Comparison of ENCODE assay signal across 12 cellular contexts in the genomic region with DNA sequence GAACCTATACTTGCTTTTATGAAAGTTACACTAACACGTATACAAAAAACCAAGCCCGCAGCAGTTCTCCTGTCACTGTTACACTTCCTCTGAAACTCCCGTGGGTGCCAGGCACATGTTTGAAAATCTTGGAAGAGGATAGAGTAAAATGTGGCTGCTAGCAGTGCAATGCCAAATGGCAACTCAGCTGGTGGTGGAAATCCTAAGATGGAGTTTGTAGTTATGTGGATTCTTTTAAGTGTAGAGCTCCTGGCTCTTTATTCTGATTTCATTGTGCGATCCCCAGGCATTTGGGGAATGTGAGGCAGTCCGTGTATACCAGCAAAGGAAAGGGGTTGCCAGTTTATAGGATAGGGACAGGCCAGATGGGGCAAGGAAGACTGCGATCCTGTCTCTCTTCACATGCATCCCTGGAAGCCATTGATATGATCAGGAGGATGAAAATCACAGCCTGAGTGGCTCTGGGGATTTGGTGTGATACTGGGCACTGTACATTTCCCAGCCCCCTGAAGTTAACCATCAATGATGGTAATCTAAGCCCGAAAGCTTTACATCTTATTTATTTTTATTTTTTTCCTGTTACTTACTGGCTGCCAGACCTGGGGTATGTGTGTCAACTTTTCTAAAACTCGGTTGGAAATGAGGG. TPM values are rescaled to one million over a fixed set of nuclear protein-coding genes. Genes with fewer than 3 reads are reported as not detected.
DNase-seq lines count a peak whose midpoint lies in the region; ATAC-seq and TF ChIP-seq lines count a peak whose summit lies in the region.
"Had no signal": no experiment of that assay in that cellular context is flagged by ENCODE, and none has a peak within 500 bp of the region (broad histone marks: within the 10 kb centered on the region; RNA-seq: fewer than 3 reads in every experiment).

No MANE protein-coding gene starts in this region.

- peaks cover 2% of the 10 kb centered on the region for H3K27me3 Mint-ChIP-seq in glutamatergic neuron (ENCODE audit: unreplicated experiment)

- CTCF ChIA-PET in Panc1 (lab: Charles Lee), result no interaction called here

- ATAC-seq in Panc1 (no peak), HG03457 (IDR thresholded peaks at IDR 0.05; ENCODE audit: unreplicated experiment) (no peak), HG03378 (IDR thresholded peaks at IDR 0.05; ENCODE audit: unreplicated experiment) (no peak)
- ATAC-seq: left ventricle myocardium superior had no signal

- H3K27ac Mint-ChIP-seq in glutamatergic neuron (ENCODE audit: unreplicated experiment), result no peak overlapping the region

- H3K9ac ChIP-seq in ES-I3 (ENCODE audit: low read depth, low read length), result peak overlapping the region; percentile 80

- BruUV-seq in Panc1 (replicated peaks; lab: Mats Ljungman, UMichigan), result TSS peak; percentile 66

- H3K36me3 ChIP-seq in ES-I3 (ENCODE audit: insufficient read depth, low read length) (no peaks in the 10 kb centered on the region), Panc1 (ENCODE audit: control insufficient read depth, insufficient read depth, low read length) (no peaks in the 10 kb centered on the region)

- H3K4me3 Mint-ChIP-seq in glutamatergic neuron (ENCODE audit: unreplicated experiment), result peak overlapping the region; percentile 90

- peaks cover 2% of the 10 kb centered on the region for H3K9me3 Mint-ChIP-seq in glutamatergic neuron (ENCODE audit: unreplicated experiment)

- H3K36me3 Mint-ChIP-seq in glutamatergic neuron (ENCODE audit: unreplicated experiment), result no peaks in the 10 kb centered on the region

- POLR2A ChIA-PET in Panc1 (lab: Charles Lee), result no interaction called here

- intact Hi-C loops in Panc1 (cut with micrococcal nuclease; ENCODE audit: unreplicated experiment), result no loop called here

- peak overlapping the region; percentile 77 for H3K27ac ChIP-seq in Panc1 (ENCODE audit: low read length)

- in situ Hi-C loops in Panc1 (cut with HindIII; ENCODE audit: low pct_unique_long_range_greater_than_20kb, low sequenced_read_pairs), result no loop called here

- H3K4me1 ChIP-seq in ES-I3 (ENCODE audit: insufficient read depth, low read length) (no peaks in the 10 kb centered on the region), Panc1 (ENCODE audit: control insufficient read depth, insufficient read depth, low read length) (peaks cover 3% of the 10 kb centered on the region; the same call in 1 of the 2 replicates)

- TF ChIP-seq CTCF in Panc1 (IDR thresholded peaks at IDR 0.05) (no peak), glutamatergic neuron (IDR thresholded peaks at IDR 0.05; ENCODE audit: partially characterized antibody, unreplicated experiment) (no peak), retinal pigment epithelial cell (conservative IDR thresholded peaks at IDR 0.05; ENCODE audit: low read depth, low read length) (no peak)

- no peaks in the 10 kb centered on the region for H3K9me3 ChIP-seq in ES-I3 (ENCODE audit: control insufficient read depth, insufficient read depth, low read length)
- no peaks in the 10 kb centered on the region for H3K9me3 ChIP-seq in Panc1 (ENCODE audit: control insufficient read depth, insufficient read depth, low read depth, low read length)

- H3K4me1 Mint-ChIP-seq in glutamatergic neuron (ENCODE audit: low read depth, unreplicated experiment), result peaks cover 9% of the 10 kb centered on the region

- H3K4me3 ChIP-seq in Panc1 (ENCODE audit: low read depth in 2 of 2, low read length in 2 of 2), result peak overlapping the region; percentile 73 to 89
- H3K4me3 ChIP-seq in retinal pigment epithelial cell (ENCODE audit: low read length), result peak overlapping the region; percentile 83

- DNase-seq in Panc1 (ENCODE audit: low read depth, low spot score) (no peak), glutamatergic neuron (no peak), retinal pigment epithelial cell (ENCODE audit: low read depth) (no peak), T-helper 1 cell (no peak), ecto neural progenitor cell (ENCODE audit: low spot score) (no peak)
- DNase-seq: activated CD8-positive, alpha-beta memory T cell treated with anti-CD3 and anti-CD28 coated beads, Interleukin-2, amount 50 U/mL, for 48 hours; cortex of kidney; left ventricle myocardium superior; NCI-H2029 treated with DMSO at 0.1 percent for 48 hours had no signal

- no peaks in the 10 kb centered on the region for H3K27me3 ChIP-seq in Panc1 (ENCODE audit: control insufficient read depth, insufficient read depth, low read length)

RNA-seq across cellular contexts. Expression of a gene that starts 1.1 kb away (rescaled TPM):
- total RNA-seq in Panc1 (2021; ENCODE audit: unreplicated experiment) (18.8 TPM), glutamatergic neuron (ENCODE audit: unreplicated experiment) (1.2 TPM)
- 18.4 TPM for polyA plus RNA-seq in Panc1 (2012; ENCODE audit: insufficient read length)
